Comparison of ENCODE assay signal across 29 cellular contexts in the genomic region with DNA sequence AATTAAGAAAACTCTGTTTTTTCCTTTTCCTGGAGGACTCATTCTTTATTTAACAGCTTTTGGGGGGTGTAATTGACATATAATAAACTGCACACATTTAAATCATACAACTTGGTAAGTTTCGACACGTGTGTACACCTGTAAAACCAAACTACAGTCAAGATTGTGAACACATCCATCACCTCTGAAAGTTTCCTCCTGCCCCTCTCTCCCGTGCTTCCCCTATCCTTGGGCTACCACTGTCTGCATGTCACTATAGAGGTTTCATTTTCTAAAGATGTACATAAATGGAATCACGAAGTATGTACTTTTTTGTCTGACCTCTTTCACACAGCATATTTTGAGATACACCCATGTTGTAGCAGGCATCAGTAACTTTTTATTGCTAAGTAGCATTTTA.
"Had no signal": no experiment of that assay in that cellular context is flagged by ENCODE, and none has a peak within 500 bp of the region (broad histone marks: within the 10 kb centered on the region; RNA-seq: fewer than 3 reads in every experiment).

No MANE protein-coding gene starts in this region.

- ATAC-seq: activated CD4-positive, alpha-beta T cell treated with anti-CD3 and anti-CD28 coated beads for 36 hours; activated naive CD4-positive, alpha-beta T cell treated with anti-CD3 and anti-CD28 coated beads, Interleukin-2, amount 50 U/mL, for 72 hours; activated T-cell treated with anti-CD3 and anti-CD28 coated beads, Interleukin-2, amount 50 U/mL, for 72 hours; esophagus mucosa; gastrocnemius medialis; heart left ventricle; T-helper 17 cell had no signal

- H3K27ac ChIP-seq: ascending aorta, gastrocnemius medialis, heart left ventricle, WERI-Rb-1 had no signal

- H3K36me3 ChIP-seq: ascending aorta, gastrocnemius medialis, heart left ventricle, WERI-Rb-1 had no signal

- H3K4me3 Mint-ChIP-seq: activated CD4-positive, alpha-beta memory T cell treated with anti-CD3 and anti-CD28 coated beads, Interleukin-2, amount 10 ng/mL, durations not matched to agents 7 days and 5 days; activated CD4-positive, alpha-beta T cell treated with anti-CD3 and anti-CD28 coated beads for 36 hours; activated CD4-positive, alpha-beta T cell treated with anti-CD3 and anti-CD28 coated beads, Interleukin-2, amount 10 ng/mL, durations not matched to agents 7 days and 5 days; activated naive CD4-positive, alpha-beta T cell treated with anti-CD3 and anti-CD28 coated beads, Interleukin-2, amount 10 ng/mL, durations not matched to agents 7 days and 5 days; activated naive CD8-positive, alpha-beta T cell treated with anti-CD3 and anti-CD28 coated beads, Interleukin-2, amount 10 ng/mL, durations not matched to agents 7 days and 5 days; activated T-cell treated with anti-CD3 and anti-CD28 coated beads, Interleukin-2, amount 50 U/mL, for 24 hours; activated T-cell treated with anti-CD3 and anti-CD28 coated beads, Interleukin-2, amount 50 U/mL, for 72 hours; brain; T-helper 17 cell; T-helper 2 cell treated with Interferon-gamma antibody and Interleukin-4, amounts not matched to agents 5 μg/mL and 100 μg/mL, for 36 hours had no signal

- DNase-seq: activated CD4-positive, alpha-beta memory T cell treated with anti-CD3 and anti-CD28 coated beads, Interleukin-2, amount 10 ng/mL, durations not matched to agents 7 days and 5 days; activated CD4-positive, alpha-beta T cell treated with anti-CD3 and anti-CD28 coated beads for 36 hours; activated CD4-positive, alpha-beta T cell treated with anti-CD3 and anti-CD28 coated beads, Interleukin-2, amount 10 ng/mL, durations not matched to agents 7 days and 5 days; activated CD4-positive, alpha-beta T cell treated with anti-CD3 and anti-CD28 coated beads, Interleukin-2, amount 50 U/mL, for 4 hours; activated CD4-positive, CD25-positive, alpha-beta regulatory T cell; activated CD4-positive, CD25-positive, alpha-beta regulatory T cell treated with anti-CD3 and anti-CD28 coated beads, Interleukin-2, amount 50 U/mL, for 72 hours; activated CD8-positive, alpha-beta memory T cell treated with anti-CD3 and anti-CD28 coated beads, Interleukin-2, amount 50 U/mL, for 48 hours; activated gamma-delta T cell; activated naive CD4-positive, alpha-beta T cell; activated naive CD4-positive, alpha-beta T cell treated with anti-CD3 and anti-CD28 coated beads, Interleukin-2, amount 10 ng/mL, durations not matched to agents 7 days and 5 days; activated naive CD8-positive, alpha-beta T cell treated with anti-CD3 and anti-CD28 coated beads, Interleukin-2, amount 10 ng/mL, durations not matched to agents 7 days and 5 days; activated T-cell treated with anti-CD3 and anti-CD28 coated beads for 4 hours; activated T-cell treated with anti-CD3 and anti-CD28 coated beads, Interleukin-2, amount 50 U/mL, for 24 hours; activated T-cell treated with anti-CD3 and anti-CD28 coated beads, Interleukin-2, amount 50 U/mL, for 72 hours; cortex of kidney; dermis blood vessel endothelial cell; effector CD8-positive, alpha-beta T cell; gastrocnemius medialis; glutamatergic neuron; heart left ventricle; T-helper 1 cell; T-helper 17 cell; T1000; WERI-Rb-1 had no signal

- H3K27ac Mint-ChIP-seq: activated CD4-positive, alpha-beta memory T cell treated with anti-CD3 and anti-CD28 coated beads, Interleukin-2, amount 10 ng/mL, durations not matched to agents 7 days and 5 days; activated CD4-positive, alpha-beta T cell treated with anti-CD3 and anti-CD28 coated beads for 36 hours; activated CD4-positive, alpha-beta T cell treated with anti-CD3 and anti-CD28 coated beads, Interleukin-2, amount 10 ng/mL, durations not matched to agents 7 days and 5 days; activated naive CD4-positive, alpha-beta T cell treated with anti-CD3 and anti-CD28 coated beads, Interleukin-2, amount 10 ng/mL, durations not matched to agents 7 days and 5 days; activated naive CD4-positive, alpha-beta T cell treated with anti-CD3 and anti-CD28 coated beads, Interleukin-2, amount 50 U/mL, for 72 hours; activated naive CD8-positive, alpha-beta T cell treated with anti-CD3 and anti-CD28 coated beads, Interleukin-2, amount 10 ng/mL, durations not matched to agents 7 days and 5 days; activated T-cell treated with anti-CD3 and anti-CD28 coated beads, Interleukin-2, amount 50 U/mL, for 24 hours; activated T-cell treated with anti-CD3 and anti-CD28 coated beads, Interleukin-2, amount 50 U/mL, for 72 hours; brain; T-helper 17 cell; T-helper 2 cell treated with Interferon-gamma antibody and Interleukin-4, amounts not matched to agents 5 μg/mL and 100 μg/mL, for 36 hours had no signal

- H3K27me3 ChIP-seq: ascending aorta had no signal

- H3K4me1 Mint-ChIP-seq: activated CD4-positive, alpha-beta memory T cell treated with anti-CD3 and anti-CD28 coated beads, Interleukin-2, amount 10 ng/mL, durations not matched to agents 7 days and 5 days; activated CD4-positive, alpha-beta T cell treated with anti-CD3 and anti-CD28 coated beads for 36 hours; activated CD4-positive, alpha-beta T cell treated with anti-CD3 and anti-CD28 coated beads, Interleukin-2, amount 10 ng/mL, durations not matched to agents 7 days and 5 days; activated naive CD4-positive, alpha-beta T cell treated with anti-CD3 and anti-CD28 coated beads, Interleukin-2, amount 10 ng/mL, durations not matched to agents 7 days and 5 days; activated naive CD8-positive, alpha-beta T cell treated with anti-CD3 and anti-CD28 coated beads, Interleukin-2, amount 10 ng/mL, durations not matched to agents 7 days and 5 days had no signal

- H3K4me1 ChIP-seq: ascending aorta, gastrocnemius medialis, heart left ventricle had no signal

- H3K4me3 ChIP-seq: ascending aorta, gastrocnemius medialis, heart left ventricle had no signal

- H3K9me3 Mint-ChIP-seq: activated CD4-positive, alpha-beta memory T cell treated with anti-CD3 and anti-CD28 coated beads, Interleukin-2, amount 10 ng/mL, durations not matched to agents 7 days and 5 days; activated CD4-positive, alpha-beta T cell treated with anti-CD3 and anti-CD28 coated beads, Interleukin-2, amount 10 ng/mL, durations not matched to agents 7 days and 5 days; activated naive CD4-positive, alpha-beta T cell treated with anti-CD3 and anti-CD28 coated beads, Interleukin-2, amount 10 ng/mL, durations not matched to agents 7 days and 5 days; activated naive CD4-positive, alpha-beta T cell treated with anti-CD3 and anti-CD28 coated beads, Interleukin-2, amount 50 U/mL, for 72 hours; activated naive CD8-positive, alpha-beta T cell treated with anti-CD3 and anti-CD28 coated beads, Interleukin-2, amount 10 ng/mL, durations not matched to agents 7 days and 5 days; activated T-cell treated with anti-CD3 and anti-CD28 coated beads, Interleukin-2, amount 50 U/mL, for 72 hours; T-helper 2 cell treated with Interferon-gamma antibody and Interleukin-4, amounts not matched to agents 5 μg/mL and 100 μg/mL, for 36 hours had no signal

- H3K36me3 Mint-ChIP-seq: activated naive CD4-positive, alpha-beta T cell treated with anti-CD3 and anti-CD28 coated beads, Interleukin-2, amount 10 ng/mL, durations not matched to agents 7 days and 5 days; activated naive CD4-positive, alpha-beta T cell treated with anti-CD3 and anti-CD28 coated beads, Interleukin-2, amount 50 U/mL, for 72 hours; activated naive CD8-positive, alpha-beta T cell treated with anti-CD3 and anti-CD28 coated beads, Interleukin-2, amount 10 ng/mL, durations not matched to agents 7 days and 5 days; brain had no signal
